9 cellular contexts compared by ENCODE assay signal in the genomic region with DNA sequence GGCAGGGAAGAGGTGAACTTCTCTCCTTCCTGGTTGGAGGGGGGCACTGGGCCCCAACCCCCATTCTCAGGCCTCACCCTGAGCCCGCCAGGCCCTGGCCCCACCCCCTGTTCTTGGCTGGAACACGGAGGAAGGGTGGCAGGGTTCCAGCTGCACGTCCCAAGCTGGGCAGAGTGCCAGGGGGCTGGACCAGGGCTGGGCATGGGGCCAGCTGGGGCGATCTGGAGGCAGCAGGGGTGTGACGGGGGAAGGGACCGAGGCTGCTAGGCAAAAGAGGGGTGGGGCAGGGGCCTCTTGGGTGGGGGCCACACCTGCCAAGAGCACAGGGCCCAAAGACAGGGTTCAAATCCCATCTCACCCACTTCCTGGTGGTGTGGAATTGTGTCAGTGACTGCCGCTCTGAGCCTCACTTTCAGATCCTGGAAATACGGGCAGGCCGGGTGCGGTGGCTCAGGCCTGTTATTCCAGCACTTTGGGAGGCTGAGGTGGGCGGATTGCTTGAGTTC. TPM values are rescaled to one million over a fixed set of nuclear protein-coding genes. Genes with fewer than 3 reads are reported as not detected.
DNase-seq lines count a peak whose midpoint lies in the region; ATAC-seq and TF ChIP-seq lines count a peak whose summit lies in the region.
"Had no signal": no experiment of that assay in that cellular context is flagged by ENCODE, and none has a peak within 500 bp of the region (broad histone marks: within the 10 kb centered on the region; RNA-seq: fewer than 3 reads in every experiment).

No MANE protein-coding gene starts in this region.

- no peak overlapping the region for H3K23ac ChIP-seq in mesenchymal stem cell (ENCODE audit: low read length in 2 of 2)

- ATAC-seq in aorta (ENCODE audit: low FRiP score), result peak; percentile 89
- no peak for ATAC-seq in HG03139 (IDR thresholded peaks at IDR 0.05; ENCODE audit: unreplicated experiment)
- no peak for ATAC-seq in GM18511 (IDR thresholded peaks at IDR 0.05; ENCODE audit: unreplicated experiment)

- H3K14ac ChIP-seq in mesenchymal stem cell (ENCODE audit: low read length in 2 of 2), result no peak overlapping the region

- no peak overlapping the region for H3K9ac ChIP-seq in OCI-LY3 (ENCODE audit: low read length)
- no peak overlapping the region for H3K9ac ChIP-seq in endodermal cell (ENCODE audit: extremely low read depth, low read length, poor library complexity, severe bottlenecking)
- H3K9ac ChIP-seq in mesenchymal stem cell (ENCODE audit: low read length), result peak overlapping the region; percentile 72

- H2AK5ac ChIP-seq in mesenchymal stem cell (ENCODE audit: low read length, severe bottlenecking), result peak overlapping the region; percentile 54

- peak; percentile 80 for DNase-seq in HS-27A (ENCODE audit: low read depth)
- peak; percentile 63 for DNase-seq in endodermal cell
- peak; percentile 92 for DNase-seq in mesenchymal stem cell
- DNase-seq in aorta, result peak; percentile 94 to 98
- no peak for DNase-seq in activated CD4-positive, alpha-beta T cell treated with anti-CD3 and anti-CD28 coated beads for 48 hours

- 81% methylated on average over 6 to 11 of the region's 11 CpGs for WGBS in endodermal cell (ENCODE audit: insufficient coverage in 1 of 2, insufficient read length in 1 of 2), 2 experiments
- WGBS in mesenchymal stem cell, result 32% methylated on average over 6 of the region's 11 CpGs
- WGBS in aorta, 2 donors, result 2% methylated on average over 11 of the region's 11 CpGs

- peaks cover 9% of the 10 kb centered on the region; the same call in 1 of the 2 replicates for H3K27me3 ChIP-seq in OCI-LY3 (ENCODE audit: low read depth, low read length)
- no peaks in the 10 kb centered on the region for H3K27me3 ChIP-seq in endodermal cell (ENCODE audit: control insufficient read depth, insufficient read depth, low read length, poor library complexity, severe bottlenecking)
- H3K27me3 ChIP-seq in mesenchymal stem cell (ENCODE audit: control insufficient read depth in 1 of 2, insufficient read depth in 1 of 2, low read length in 2 of 2), result peaks cover 0 to 11% of the 10 kb centered on the region in 2 experiments
- H3K27me3 ChIP-seq in aorta (ENCODE audit: control insufficient read depth in 1 of 2, insufficient read depth in 2 of 2, low read length in 1 of 2), result no peaks in the 10 kb centered on the region

- peak overlapping the region; percentile 70 for H2BK15ac ChIP-seq in mesenchymal stem cell (ENCODE audit: low read depth, poor library complexity, severe bottlenecking)

- H3K79me2 ChIP-seq in OCI-LY3 (ENCODE audit: low read length), result no peaks in the 10 kb centered on the region

- H3K36me3 Mint-ChIP-seq in endodermal cell (ENCODE audit: low read depth), result peaks cover 2% of the 10 kb centered on the region

- H3K9me3 Mint-ChIP-seq in endodermal cell, result no peaks in the 10 kb centered on the region

- TF ChIP-seq CTCF in OCI-LY3 (IDR thresholded peaks at IDR 0.05; ENCODE audit: low read depth, low read length) (no peak), endodermal cell (conservative IDR thresholded peaks at IDR 0.05) (no peak)

- peaks cover 17% of the 10 kb centered on the region for H3K27me3 Mint-ChIP-seq in endodermal cell (ENCODE audit: insufficient read depth)

- H3K4me1 Mint-ChIP-seq in endodermal cell, result peaks cover 10% of the 10 kb centered on the region

- H3K36me3 ChIP-seq in OCI-LY3 (replicated peaks; ENCODE audit: low read depth, low read length) (no peaks in the 10 kb centered on the region), endodermal cell (ENCODE audit: control insufficient read depth, insufficient read depth, low read length) (no peaks in the 10 kb centered on the region), mesenchymal stem cell (ENCODE audit: control insufficient read depth in 1 of 2, insufficient read depth in 2 of 2, low read depth in 1 of 2, low read length in 2 of 2) (peaks cover 4 to 9% of the 10 kb centered on the region in 2 experiments), aorta (ENCODE audit: control insufficient read depth in 1 of 2, insufficient read depth in 2 of 2, low read length in 1 of 2) (no peaks in the 10 kb centered on the region)

- H4K8ac ChIP-seq in mesenchymal stem cell (ENCODE audit: low read length), result peak overlapping the region; percentile 100

- no peaks in the 10 kb centered on the region for H3K9me3 ChIP-seq in OCI-LY3 (ENCODE audit: insufficient read depth, low read length)
- H3K9me3 ChIP-seq in endodermal cell (ENCODE audit: control insufficient read depth, low read length), result no peaks in the 10 kb centered on the region
- no peaks in the 10 kb centered on the region for H3K9me3 ChIP-seq in mesenchymal stem cell (ENCODE audit: control insufficient read depth, low read length)
- H3K9me3 ChIP-seq in aorta (ENCODE audit: control insufficient read depth, low read length), result no peaks in the 10 kb centered on the region

- no peak overlapping the region for H3K4me3 ChIP-seq in OCI-LY3 (ENCODE audit: low read length)
- no peak overlapping the region for H3K4me3 ChIP-seq in endodermal cell (ENCODE audit: low read length)
- H3K4me3 ChIP-seq in mesenchymal stem cell (ENCODE audit: insufficient read depth in 1 of 2, low read depth in 1 of 2, low read length in 2 of 2), result peak overlapping the region in 1 of 2 experiments; percentile 80
- peak overlapping the region in 1 of 2 donors; percentile 42 for H3K4me3 ChIP-seq in aorta (ENCODE audit: low read length in 2 of 2)

- peak overlapping the region; percentile 100 for H4K91ac ChIP-seq in mesenchymal stem cell (ENCODE audit: low read length)

- no peak overlapping the region for H2BK5ac ChIP-seq in mesenchymal stem cell (ENCODE audit: low read depth, low read length, poor library complexity, severe bottlenecking)

- H3K4me3 Mint-ChIP-seq in endodermal cell, result no peak overlapping the region

- H3K4me1 ChIP-seq in OCI-LY3 (ENCODE audit: low read length) (no peaks in the 10 kb centered on the region), endodermal cell (ENCODE audit: control insufficient read depth, insufficient read depth, low read length) (peaks cover 4% of the 10 kb centered on the region), mesenchymal stem cell (ENCODE audit: control insufficient read depth, insufficient read depth, low read depth, low read length) (peaks cover 46% of the 10 kb centered on the region), aorta (ENCODE audit: control insufficient read depth in 1 of 2, insufficient read depth in 2 of 2, low read length in 2 of 2) (peaks cover 0 to 3% of the 10 kb centered on the region in 2 donors)

- H3K27ac ChIP-seq in OCI-LY3 (ENCODE audit: low read length), result no peak overlapping the region
- no peak overlapping the region for H3K27ac ChIP-seq in endodermal cell (ENCODE audit: low read depth, low read length)
- H3K27ac ChIP-seq in mesenchymal stem cell (ENCODE audit: low read length, poor library complexity, severe bottlenecking), result peak overlapping the region; percentile 63
- peak overlapping the region; percentile 38 to 97 for H3K27ac ChIP-seq in aorta (ENCODE audit: low read depth in 1 of 2, low read length in 2 of 2)

- H2BK12ac ChIP-seq in mesenchymal stem cell (ENCODE audit: low read length in 2 of 2), result peak overlapping the region; percentile 100

- intact Hi-C loops in aorta (cut with DNase I), result no loop called here

- peak overlapping the region; percentile 100 for H2BK120ac ChIP-seq in mesenchymal stem cell (ENCODE audit: low read depth, low read length)

- peak overlapping the region; percentile 100 for H3K18ac ChIP-seq in mesenchymal stem cell (ENCODE audit: low read depth in 1 of 2, low read length in 2 of 2)

- no peaks in the 10 kb centered on the region for H4K20me1 ChIP-seq in OCI-LY3 (ENCODE audit: insufficient read depth, low read length)

- no peak overlapping the region for H3K27ac Mint-ChIP-seq in endodermal cell

- H2AFZ ChIP-seq in OCI-LY3 (ENCODE audit: low read depth, low read length) (0 out of 2 replicates have a peak overlapping the region, but pooled peaks have one; percentile 21), mesenchymal stem cell (ENCODE audit: low read depth, low read length) (no peak overlapping the region)

- peak overlapping the region; percentile 88 to 100 for H3K4ac ChIP-seq in mesenchymal stem cell (ENCODE audit: low read depth in 1 of 2, low read length in 2 of 2)

- peaks cover 4% of the 10 kb centered on the region for H3K79me1 ChIP-seq in mesenchymal stem cell (replicated peaks; ENCODE audit: low read length, poor library complexity, severe bottlenecking)

- H3K4me2 ChIP-seq in OCI-LY3 (ENCODE audit: low read length) (no peak overlapping the region), mesenchymal stem cell (ENCODE audit: low read length, poor library complexity, severe bottlenecking) (no peak overlapping the region)

RNA-seq across cellular contexts. Expression of a gene that starts 2.2 kb away (rescaled TPM):
- total RNA-seq in endodermal cell (10 to 100 TPM; 41.6 to 71.9 TPM), aorta (10 to 100 TPM; 37.5 to 55.4 TPM)
- polyA plus RNA-seq in endodermal cell (2013, experiment 1 of 2), result 19.4 TPM
- 18.3 TPM for polyA plus RNA-seq in endodermal cell (2013, experiment 2 of 2)
- polyA plus RNA-seq in mesenchymal stem cell (2013, experiment 1 of 2), result 24.9 TPM
- polyA plus RNA-seq in mesenchymal stem cell (2013, experiment 2 of 2), result 20.6 TPM
- polyA plus RNA-seq in aorta, result 10 to 100 TPM in 1 of 2 donors, 1 to 10 TPM in 1; 7.0 to 78.4 TPM
- total RNA-seq: T-helper 2 cell treated with Interferon-gamma antibody and Interleukin-4, amounts not matched to agents 100 ng/mL and 5 ng/mL, for 36 hours had no signal

RNA-seq across cellular contexts. Expression of a gene that starts 47.8 kb away (rescaled TPM):
- total RNA-seq in endodermal cell, result 100 to 1,000 TPM; 101 to 112 TPM
- 81.4 TPM for polyA plus RNA-seq in endodermal cell (2013, experiment 1 of 2)
- 84.3 TPM for polyA plus RNA-seq in endodermal cell (2013, experiment 2 of 2)
- polyA plus RNA-seq in mesenchymal stem cell (2013, experiment 1 of 2), result 67.1 TPM
- polyA plus RNA-seq in mesenchymal stem cell (2013, experiment 2 of 2), result 63.7 TPM
- 10 to 100 TPM; 62.7 to 63.7 TPM for total RNA-seq in aorta
- 10 to 100 TPM; 23.0 to 54.3 TPM for polyA plus RNA-seq in aorta

Comparison
In these comparisons a context has a peak if more than half of its experiments do, and no peak if none do; other contexts are left out.
1. H3K27ac ChIP-seq: peak in mesenchymal stem cell (single experiment) and aorta (2 of 2); none in OCI-LY3 (single experiment) and endodermal cell (single experiment).